ENCODE assay signal across 8 cellular contexts in genomic region chr19:35740108-35740422, GRCh38. TPM values are rescaled to one million over a fixed set of nuclear protein-coding genes. Genes with fewer than 3 reads are reported as not detected.
A peak's percentile ranks its signal among the peaks of the same experiment; 100 is the strongest.
DNase-seq lines count a peak whose midpoint lies in the region; ATAC-seq and TF ChIP-seq lines count a peak whose summit lies in the region.

No MANE protein-coding gene starts in this region.

- H3K36me3 Mint-ChIP-seq in chondrocyte (ENCODE audit: low read depth): peaks cover 10% of the 10 kb centered on the region

- peaks cover 21% of the 10 kb centered on the region for H3K4me1 Mint-ChIP-seq in chondrocyte (ENCODE audit: low read depth)

- no peak for TF ChIP-seq RAD21 in neural cell (conservative IDR thresholded peaks at IDR 0.05)

- H3K9me3 Mint-ChIP-seq in chondrocyte (ENCODE audit: low read depth): no peaks in the 10 kb centered on the region

- ATAC-seq in GM19328 (IDR thresholded peaks at IDR 0.05; ENCODE audit: unreplicated experiment) (peak; percentile 22), HG03571 (IDR thresholded peaks at IDR 0.05; ENCODE audit: unreplicated experiment) (peak; percentile 10)

- peak overlapping the region; percentile 69 for H3K4me3 ChIP-seq in neural cell (ENCODE audit: low read length)

- no peak for TF ChIP-seq EP300 in neural cell (conservative IDR thresholded peaks at IDR 0.05; ENCODE audit: poor library complexity, severe bottlenecking)

- H3K79me2 ChIP-seq in neural cell (replicated peaks; ENCODE audit: insufficient read depth, low read length): no peaks in the 10 kb centered on the region

- H3K4me2 ChIP-seq in neural cell (ENCODE audit: low read length): peak overlapping the region; percentile 68

- H3K27me3 ChIP-seq in neural cell (ENCODE audit: insufficient read depth, low read depth, low read length): no peaks in the 10 kb centered on the region

- TF ChIP-seq CTCF in chondrocyte (IDR thresholded peaks at IDR 0.05) (no peak), neural cell (IDR thresholded peaks at IDR 0.05; ENCODE audit: poor library complexity, severe bottlenecking) (no peak)

- peak overlapping the region; percentile 79 for H3K4me3 Mint-ChIP-seq in chondrocyte (ENCODE audit: unreplicated experiment)

- H3K27ac Mint-ChIP-seq in chondrocyte (ENCODE audit: unreplicated experiment): peak overlapping the region; percentile 65

- no peaks in the 10 kb centered on the region for H3K27me3 Mint-ChIP-seq in chondrocyte (ENCODE audit: low read depth)

- peak overlapping the region; percentile 42 for H3K9ac ChIP-seq in neural cell (ENCODE audit: low read length)

- H3K9me3 ChIP-seq in neural cell (ENCODE audit: low read length): no peaks in the 10 kb centered on the region

- H2AFZ ChIP-seq in neural cell (ENCODE audit: low read depth, low read length): no peak overlapping the region

- no peaks in the 10 kb centered on the region for H3K9me2 ChIP-seq in neural cell (ENCODE audit: insufficient read depth, low read length)

- H3K36me3 ChIP-seq in neural cell (ENCODE audit: insufficient read depth, low read length): no peaks in the 10 kb centered on the region

- H3K27ac ChIP-seq in neural cell (ENCODE audit: low read length): no peak overlapping the region

- no peaks in the 10 kb centered on the region for H3F3A ChIP-seq in neural cell (ENCODE audit: insufficient read depth, low read length, poor library complexity, severe bottlenecking)

- no peaks in the 10 kb centered on the region for H4K20me1 ChIP-seq in neural cell (ENCODE audit: insufficient read depth)

- DNase-seq in chondrocyte (ENCODE audit: low spot score) (no peak), SK-N-DZ (ENCODE audit: low spot score) (no peak), NCI-H524 (lab: John Stamatoyannopoulos, UW) (no peak), hippocampal formation (lab: John Stamatoyannopoulos, UW) (no peak), NCI-H2029 treated with DMSO at 0.1 percent for 48 hours (lab: John Stamatoyannopoulos, UW) (no peak)

TF ChIP-seq in neural cell, 6 proteins besides CTCF, POLR2A, EP300 and RAD21:
- no peak for TF ChIP-seq SMC3 (conservative IDR thresholded peaks at IDR 0.05; ENCODE audit: poor library complexity)
- TF ChIP-seq TAF1 (IDR thresholded peaks at IDR 0.05; ENCODE audit: low read depth): no peak
- no peak for TF ChIP-seq MXI1 (conservative IDR thresholded peaks at IDR 0.05; ENCODE audit: poor library complexity, severe bottlenecking)
- no peak for TF ChIP-seq EZH2 (IDR thresholded peaks at IDR 0.05; ENCODE audit: borderline replicate concordance, insufficient read depth, low read length, poor library complexity, severe bottlenecking)
- no peak for TF ChIP-seq POLR2AphosphoS5 (IDR thresholded peaks at IDR 0.05)
- no peak for TF ChIP-seq REST (IDR thresholded peaks at IDR 0.05; ENCODE audit: borderline replicate concordance)

RNA-seq across cellular contexts. Expression of gene IGFLR1, which starts 2.2 kb away (rescaled TPM):
- 0.59 to 1.4 TPM (median 0.99 TPM) in 3 replicates for total RNA-seq in chondrocyte
- 4.6 and 7.2 TPM in 2 replicates for polyA plus RNA-seq in neural cell
- not detected in 2 replicates for polyA minus RNA-seq in neural cell
- 22.5 and 25.0 TPM in 2 replicates for polyA plus RNA-seq in SK-N-DZ (2014; cell fraction: cytosol; rRNA removed)
- polyA plus RNA-seq in SK-N-DZ (2014; cell fraction: nucleus; rRNA removed): 14.4 and 27.5 TPM in 2 replicates

RNA-seq across cellular contexts. Expression of gene U2AF1L4, which starts 5.2 kb away (rescaled TPM):
- total RNA-seq in chondrocyte: 22.9 to 28.8 TPM (median 24.7 TPM) in 3 replicates
- polyA plus RNA-seq in neural cell: 54.7 and 57.0 TPM in 2 replicates
- 13.0 and 16.3 TPM in 2 replicates for polyA minus RNA-seq in neural cell
- 8.7 and 9.0 TPM in 2 replicates for polyA plus RNA-seq in SK-N-DZ (2014; cell fraction: cytosol; rRNA removed)
- polyA plus RNA-seq in SK-N-DZ (2014; cell fraction: nucleus; rRNA removed): 28.2 and 29.5 TPM in 2 replicates

RNA-seq across cellular contexts. Expression of gene PSENEN, which starts 5.4 kb away (rescaled TPM):
- 59.9 to 71.1 TPM (median 61.8 TPM) in 3 replicates for total RNA-seq in chondrocyte
- 46.2 and 46.7 TPM in 2 replicates for polyA plus RNA-seq in neural cell
- polyA minus RNA-seq in neural cell: 18.0 and 22.3 TPM in 2 replicates
- polyA plus RNA-seq in SK-N-DZ (2014; cell fraction: cytosol; rRNA removed): 28.7 and 40.4 TPM in 2 replicates
- polyA plus RNA-seq in SK-N-DZ (2014; cell fraction: nucleus; rRNA removed): 22.9 and 29.9 TPM in 2 replicates

RNA-seq across cellular contexts. Expression of gene LIN37, which starts 8.3 kb away (rescaled TPM):
- total RNA-seq in chondrocyte: 11.9 to 18.6 TPM (median 13.5 TPM) in 3 replicates
- 25.7 and 37.2 TPM in 2 replicates for polyA plus RNA-seq in neural cell
- 14.9 and 17.1 TPM in 2 replicates for polyA minus RNA-seq in neural cell
- polyA plus RNA-seq in SK-N-DZ (2014; cell fraction: cytosol; rRNA removed): 8.2 and 11.0 TPM in 2 replicates
- 40.1 and 53.4 TPM in 2 replicates for polyA plus RNA-seq in SK-N-DZ (2014; cell fraction: nucleus; rRNA removed)

RNA-seq across cellular contexts. Expression of gene HSPB6, which starts 16.8 kb away (rescaled TPM):
- 0.75 to 5.7 TPM (median 5.0 TPM) in 3 replicates for total RNA-seq in chondrocyte
- polyA plus RNA-seq in neural cell: not detected in 2 replicates
- not detected in 2 replicates for polyA minus RNA-seq in neural cell
- not detected in 2 replicates for polyA plus RNA-seq in SK-N-DZ (2014; cell fraction: cytosol; rRNA removed)
- polyA plus RNA-seq in SK-N-DZ (2014; cell fraction: nucleus; rRNA removed): 0.41 TPM in 1 of 2 replicates, not detected in the other
